In the genomic region with DNA sequence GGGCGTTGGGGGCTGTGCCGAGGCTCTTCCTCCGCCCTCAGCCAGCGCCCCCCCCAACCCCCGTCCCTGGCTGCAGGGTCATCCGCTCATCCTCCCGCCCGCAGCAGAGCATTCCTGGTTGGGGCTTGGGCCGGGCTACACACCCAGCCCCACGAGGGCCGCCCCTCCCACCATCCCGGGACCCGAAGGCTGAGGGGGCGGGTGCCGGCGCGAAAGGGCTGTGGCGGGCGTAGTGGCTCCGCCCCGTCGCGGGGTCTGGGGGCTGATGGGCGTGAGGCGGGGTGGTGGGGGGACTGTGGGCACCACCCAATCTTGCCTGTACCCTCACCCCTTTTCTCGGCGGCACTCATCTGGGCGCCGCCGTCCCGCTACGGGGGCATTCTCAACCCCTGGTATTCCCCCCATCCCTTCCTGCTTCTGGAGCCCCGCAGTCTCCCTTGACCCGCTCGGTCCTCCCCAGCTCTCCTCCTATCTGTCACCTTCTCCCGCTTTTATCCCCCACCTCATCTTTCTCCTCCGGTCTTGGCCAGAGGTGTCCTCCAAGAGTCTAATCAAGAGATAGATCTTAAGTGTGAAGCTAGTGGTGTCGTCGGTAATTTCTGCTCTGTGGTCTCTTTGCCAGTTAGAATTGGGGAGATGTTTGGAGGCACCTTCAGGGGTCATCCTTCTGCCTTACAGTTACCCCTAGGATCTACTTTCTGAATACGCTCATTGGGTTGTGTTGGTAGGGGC, we compare ENCODE assay signal across 8 cellular contexts. TPM values are rescaled to one million over a fixed set of nuclear protein-coding genes. Genes with fewer than 3 reads are reported as not detected.
DNase-seq lines count a peak whose midpoint lies in the region; ATAC-seq and TF ChIP-seq lines count a peak whose summit lies in the region.

No MANE protein-coding gene starts in this region.

- intact Hi-C loops in ascending aorta (cut with DNase I): loop anchor here (1.0 to 5.0 kb wide), 4 partner anchors 68 to 718 kb away; a partner anchor contains a TSS

- no peaks in the 10 kb centered on the region for H3K36me3 ChIP-seq in ascending aorta

- ATAC-seq in GM18508 (IDR thresholded peaks at IDR 0.05; ENCODE audit: insufficient read depth, unreplicated experiment) (peak; percentile 5), HG02943 (IDR thresholded peaks at IDR 0.05; ENCODE audit: low read depth, unreplicated experiment) (peak; percentile 34)

- H3K27me3 ChIP-seq in ascending aorta: no peaks in the 10 kb centered on the region

- no peak for DNase-seq in AG09309 (ENCODE audit: low read depth)
- peak; percentile 72 for DNase-seq in NCI-H69 (lab: John Stamatoyannopoulos, UW)
- DNase-seq in ascending aorta (ENCODE audit: low spot score in 2 of 2): no peak
- peak; percentile 25 for DNase-seq in skeletal muscle cell (ENCODE audit: low read depth)
- DNase-seq in NCI-H2196 treated with DMSO at 0.1 percent for 48 hours (lab: John Stamatoyannopoulos, UW; ENCODE audit: unreplicated experiment): no peak

- H3K4me1 ChIP-seq in ascending aorta: peaks cover 0 to 5% of the 10 kb centered on the region in 2 donors

- H3K27ac ChIP-seq in ascending aorta: peak overlapping the region; percentile 75 to 99

- H3K4me3 ChIP-seq in AG09309 (ENCODE audit: control insufficient read depth, low read depth, low read length) (peak overlapping the region; percentile 95), ascending aorta (peak overlapping the region; percentile 85 to 86), iPS-11a (ENCODE audit: low read depth, low read length) (peak overlapping the region; percentile 73), skeletal muscle cell (ENCODE audit: low read depth, low read length) (peak overlapping the region; percentile 84)

- no peaks in the 10 kb centered on the region for H3K9me3 ChIP-seq in ascending aorta

- no peak for TF ChIP-seq CTCF in AG09309 (IDR thresholded peaks at IDR 0.05; ENCODE audit: control insufficient read depth, insufficient read depth, low read depth, low read length, missing control alignments)
- TF ChIP-seq CTCF in ascending aorta (IDR thresholded peaks at IDR 0.05): no peak

RNA-seq across cellular contexts. Expression of a gene that starts 1.6 kb away (rescaled TPM):
- total RNA-seq in ascending aorta: 11.8 TPM

Comparison
In these comparisons a context has a peak if more than half of its experiments do, and no peak if none do; other contexts are left out.
1. DNase-seq: peak in NCI-H69 (single experiment) and skeletal muscle cell (single experiment); none in AG09309 (single experiment), ascending aorta (0 of 2) and NCI-H2196 treated with DMSO at 0.1 percent for 48 hours (single experiment).
2. Peak in every context shown above with its lines, with median percentiles within 50 percentile points of each other: H3K4me3 ChIP-seq.